7 cellular contexts compared by ENCODE assay signal in genomic region chr12:44942714-44943113, GRCh38.
"Had no signal": no experiment of that assay in that cellular context is flagged by ENCODE, and none has a peak within 500 bp of the region (broad histone marks: within the 10 kb centered on the region; RNA-seq: fewer than 3 reads in every experiment).

No MANE protein-coding gene starts in this region.

- H3K27ac ChIP-seq: GM23248 had no signal

- H3K4me3 ChIP-seq: GM23248 had no signal

- H3K27me3 Mint-ChIP-seq: IgD-negative memory B cell had no signal

- DNase-seq: GM23248, GOT3, H9, HCEC 1CT had no signal

- H3K27ac Mint-ChIP-seq: H9, IgD-negative memory B cell had no signal

- FAIRE-seq: H54, HTR-8/SVneo had no signal

- H3K9ac ChIP-seq: GM23248 had no signal

- H3K4me3 Mint-ChIP-seq: H9, IgD-negative memory B cell had no signal

- H3K36me3 Mint-ChIP-seq: IgD-negative memory B cell had no signal

- H2AFZ ChIP-seq: GM23248 had no signal
